In genomic region chr10:35567951-35568350, GRCh38 we compare ENCODE assay signal across 24 cellular contexts. TPM values are rescaled to one million over a fixed set of nuclear protein-coding genes. Genes with fewer than 3 reads are reported as not detected.
DNase-seq lines count a peak whose midpoint lies in the region; ATAC-seq and TF ChIP-seq lines count a peak whose summit lies in the region.
"Had no signal": no experiment of that assay in that cellular context is flagged by ENCODE, and none has a peak within 500 bp of the region (broad histone marks: within the 10 kb centered on the region; RNA-seq: fewer than 3 reads in every experiment).

No MANE protein-coding gene starts in this region.

- H2AFZ ChIP-seq in H9 (ENCODE audit: low read length) (no peak overlapping the region), osteoblast (ENCODE audit: low read length) (no peak overlapping the region)
- H2AFZ ChIP-seq: GM23248 had no signal

- H2AK5ac ChIP-seq in H9 (ENCODE audit: insufficient read length, low read length) = no peak overlapping the region

- no peak overlapping the region for H4K8ac ChIP-seq in H9 (replicated peaks; ENCODE audit: insufficient read length, low read depth, low read length)

- no peak overlapping the region for H3K4ac ChIP-seq in H9 (ENCODE audit: low read depth, low read length)

- H3K27me3 ChIP-seq in H9 (ENCODE audit: insufficient read depth, low read length) = no peaks in the 10 kb centered on the region
- H3K27me3 ChIP-seq in osteoblast (ENCODE audit: insufficient read depth, low read length) = no peaks in the 10 kb centered on the region
- H3K27me3 ChIP-seq: BLaER1 treated with 17β-estradiol and CSF1 and Interleukin-3, amounts not matched to agents 10 nM and 100 nM had no signal

- H3K27me3 Mint-ChIP-seq in H9 (ENCODE audit: low read depth) (no peaks in the 10 kb centered on the region), memory B cell (no peaks in the 10 kb centered on the region)
- H3K27me3 Mint-ChIP-seq: B cell; CD4-positive, CD25-positive, alpha-beta regulatory T cell; CD8-positive, alpha-beta memory T cell had no signal

- H3K9me3 Mint-ChIP-seq in H9 (no peaks in the 10 kb centered on the region), memory B cell (no peaks in the 10 kb centered on the region)
- H3K9me3 Mint-ChIP-seq: CD4-positive, CD25-positive, alpha-beta regulatory T cell; CD8-positive, alpha-beta memory T cell had no signal

- H3K9me3 ChIP-seq in H9 (ENCODE audit: control insufficient read depth, low read depth, low read length) (no peaks in the 10 kb centered on the region), osteoblast (ENCODE audit: low read depth, low read length) (no peaks in the 10 kb centered on the region)
- H3K9me3 ChIP-seq: BLaER1 treated with 17β-estradiol and CSF1 and Interleukin-3, amounts not matched to agents 10 nM and 100 nM had no signal

- H2BK20ac ChIP-seq in H9 (ENCODE audit: low read depth, low read length, poor library complexity, severe bottlenecking) = no peak overlapping the region

- H3T11ph ChIP-seq in H9 (ENCODE audit: low read length) = no peak overlapping the region

- H3K27ac ChIP-seq in H9 (ENCODE audit: insufficient read length, low read depth, low read length) (no peak overlapping the region), osteoblast (ENCODE audit: low read depth, low read length) (no peak overlapping the region)
- H3K27ac ChIP-seq: BLaER1 treated with 17β-estradiol and CSF1 and Interleukin-3, amounts not matched to agents 10 nM and 100 nM; GM23248 had no signal

- H3K79me2 ChIP-seq in H9 (ENCODE audit: insufficient read depth, low read length) (no peaks in the 10 kb centered on the region), osteoblast (ENCODE audit: insufficient read depth, low read length) (peaks cover 7% of the 10 kb centered on the region)

- H3K23me2 ChIP-seq in H9 (ENCODE audit: insufficient read length, low read depth, low read length, poor library complexity, severe bottlenecking) = no peaks in the 10 kb centered on the region

- no peak for DNase-seq in H9
- peak; percentile 23 for DNase-seq in choroid plexus epithelial cell (ENCODE audit: low read depth)
- no peak for DNase-seq in memory B cell (ENCODE audit: low spot score in 2 of 2)
- peak; percentile 14 for DNase-seq in osteoblast (ENCODE audit: insufficient read length, low spot score, missing footprints)
- DNase-seq in NCI-H1105 (lab: John Stamatoyannopoulos, UW) = no peak
- DNase-seq in hepatic stellate cell (ENCODE audit: low spot score) = no peak
- no peak for DNase-seq in NCI-H1048 (lab: John Stamatoyannopoulos, UW)
- DNase-seq: CD4-positive, CD25-positive, alpha-beta regulatory T cell; CD8-positive, alpha-beta memory T cell; COR-L47; DMS 273 treated with DMSO at 0.1 percent for 48 hours; DMS53; DND-41; EL; GM23248; HCEC 1CT; IMR-90 had no signal

- H3K79me1 ChIP-seq in H9 (ENCODE audit: insufficient read depth, low read depth, low read length, poor library complexity, severe bottlenecking) = no peaks in the 10 kb centered on the region

- H3K36me3 ChIP-seq in osteoblast (ENCODE audit: insufficient read depth, low read length) = peaks cover 20% of the 10 kb centered on the region

- H3K14ac ChIP-seq in H9 (ENCODE audit: insufficient read depth, low read length) = no peak overlapping the region

- H2BK12ac ChIP-seq in H9 (ENCODE audit: insufficient read length, low read depth, low read length) = no peak overlapping the region

- H3K27ac Mint-ChIP-seq in H9 (peak overlapping the region in 2 of 3 experiments; percentile 51 to 76; a peak in 3 of 7 replicates), memory B cell (peak overlapping the region; percentile 24)
- H3K27ac Mint-ChIP-seq: B cell had no signal

- H3K4me1 Mint-ChIP-seq in H9 = peaks cover 4% of the 10 kb centered on the region in 2 experiments; a peak in 2 of 4 replicates
- H3K4me1 Mint-ChIP-seq in memory B cell = peaks cover 14% of the 10 kb centered on the region

- no CpG with 5 or more reads among the region's 6 CpGs for WGBS in H9 (ENCODE audit: extremely low coverage, insufficient read length, low lambda C conversion rate)

- H4K5ac ChIP-seq in H9 (ENCODE audit: insufficient read length, low read depth, low read length) = no peak overlapping the region

- H3K4me3 Mint-ChIP-seq in H9 (no peak overlapping the region), memory B cell (no peak overlapping the region)
- H3K4me3 Mint-ChIP-seq: B cell; CD4-positive, CD25-positive, alpha-beta regulatory T cell; CD8-positive, alpha-beta memory T cell had no signal

- no peak overlapping the region for H2BK5ac ChIP-seq in H9 (ENCODE audit: insufficient read length, low read length)

- no peak overlapping the region for H4K91ac ChIP-seq in H9 (ENCODE audit: insufficient read length, low read depth, low read length)

- H4K20me1 ChIP-seq in H9 (ENCODE audit: control insufficient read depth, insufficient read depth, insufficient read length) (no peaks in the 10 kb centered on the region), osteoblast (ENCODE audit: insufficient read depth, low read length) (no peaks in the 10 kb centered on the region)

- H3K4me2 ChIP-seq in H9 (ENCODE audit: insufficient read depth, insufficient read length, low read length) (no peak overlapping the region), osteoblast (ENCODE audit: insufficient read depth, low read length) (no peak overlapping the region)

- TF ChIP-seq CTCF in H9 (conservative IDR thresholded peaks at IDR 0.05) = no peak
- TF ChIP-seq CTCF in choroid plexus epithelial cell (conservative IDR thresholded peaks at IDR 0.05; ENCODE audit: low read depth, low read length) = no peak
- no peak for TF ChIP-seq CTCF in osteoblast (IDR thresholded peaks at IDR 0.05; ENCODE audit: extremely low read depth, low read depth, low read length)

- H3K4me1 ChIP-seq in H9 (ENCODE audit: insufficient read depth, low read length) (no peaks in the 10 kb centered on the region), osteoblast (ENCODE audit: insufficient read depth, low read length) (peaks cover 25% of the 10 kb centered on the region)

- H3K23ac ChIP-seq in H9 (ENCODE audit: insufficient read length, low read depth, low read length) = no peak overlapping the region

- ATAC-seq in memory B cell (ENCODE audit: low read depth) = no peak
- ATAC-seq: GM12878 had no signal

- no peak overlapping the region for H3K4me3 ChIP-seq in choroid plexus epithelial cell (ENCODE audit: low read depth, low read length)
- no peak overlapping the region for H3K4me3 ChIP-seq in osteoblast (ENCODE audit: insufficient read depth, low read length)
- H3K4me3 ChIP-seq: BLaER1 treated with 17β-estradiol and CSF1 and Interleukin-3, amounts not matched to agents 10 nM and 100 nM; GM12878; GM23248 had no signal

- no peak overlapping the region for H3K18ac ChIP-seq in H9 (ENCODE audit: insufficient read length, low read depth, low read length)

- no peak overlapping the region for H3K9ac ChIP-seq in H9 (ENCODE audit: extremely low read depth, insufficient read length, low read length)
- H3K9ac ChIP-seq: BLaER1 treated with 17β-estradiol and CSF1 and Interleukin-3, amounts not matched to agents 10 nM and 100 nM; GM23248 had no signal

- H3K56ac ChIP-seq in H9 (ENCODE audit: insufficient read length, low read depth, low read length) = no peak overlapping the region

- no peak overlapping the region for H2BK120ac ChIP-seq in H9 (ENCODE audit: low read depth, low read length, poor library complexity, severe bottlenecking)

- no peak overlapping the region for H2BK15ac ChIP-seq in H9 (ENCODE audit: low read depth, low read length)

- H3K36me3 Mint-ChIP-seq in H9 (ENCODE audit: insufficient read depth in 1 of 3, low read depth in 3 of 3) (peaks cover 11 to 39% (median 12%) of the 10 kb centered on the region in 3 experiments), memory B cell (peaks cover 29% of the 10 kb centered on the region)

RNA-seq across cellular contexts. Expression of gene GJD4, which starts 37.2 kb away (rescaled TPM):
- total RNA-seq in H9 (2021) (not detected in 2 replicates), osteoblast (under 0.01 TPM in 1 of 2 replicates, not detected in the other)
- total RNA-seq: A172; B cell; CD4-positive, CD25-positive, alpha-beta regulatory T cell; CD8-positive, alpha-beta memory T cell; G401; GM12878; GM23248; H4; HT-29; IMR-90 had no signal

Comparison
In these comparisons a context has a peak if more than half of its experiments do, and no peak if none do; other contexts are left out.
1. DNase-seq: peak in choroid plexus epithelial cell (single experiment) and osteoblast (single experiment); none in H9 (single experiment), memory B cell (0 of 2), NCI-H1105 (single experiment), hepatic stellate cell (single experiment) and NCI-H1048 (single experiment).